ENCODE assay signal across 2 cellular contexts in the genomic region with DNA sequence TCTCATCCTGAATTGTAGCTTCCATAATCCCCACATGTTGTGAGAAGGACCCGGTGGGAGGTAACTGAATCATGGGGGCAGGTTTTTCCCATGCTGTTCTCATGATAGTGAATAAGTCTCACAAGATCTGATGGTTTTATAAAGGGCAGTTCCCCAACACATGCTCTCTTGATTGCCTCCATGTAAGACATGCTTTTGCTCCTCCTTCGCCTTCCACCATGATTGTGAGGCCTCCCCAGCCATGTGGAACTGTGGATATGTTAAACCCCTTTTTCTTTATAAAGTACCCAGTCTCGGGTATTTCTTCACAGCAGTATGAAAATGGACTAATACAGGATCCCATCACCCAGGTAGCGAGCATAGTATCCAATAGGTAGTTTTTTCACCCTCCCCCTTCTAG.
TF ChIP-seq lines count a peak whose summit lies in the region.

No MANE protein-coding gene starts in this region.

TF ChIP-seq in K562, 482 proteins besides CTCF, POLR2A, EP300 and RAD21:
- peak; percentile 20 for TF ChIP-seq ZFP36 (IDR thresholded peaks at IDR 0.05; ENCODE audit: low read depth, low read length, partially characterized antibody)
- peak; percentile 81 for TF ChIP-seq ZNF431 (CRISPR knock-in tag; IDR thresholded peaks at IDR 0.05)

TF ChIP-seq in HepG2, 621 proteins besides CTCF, POLR2A, EP300 and RAD21:
- peak; percentile 70; the same call in 1 of the 2 replicates for TF ChIP-seq ZNF430 (CRISPR knock-in tag; IDR thresholded peaks at IDR 0.05)
